In the genomic region with DNA sequence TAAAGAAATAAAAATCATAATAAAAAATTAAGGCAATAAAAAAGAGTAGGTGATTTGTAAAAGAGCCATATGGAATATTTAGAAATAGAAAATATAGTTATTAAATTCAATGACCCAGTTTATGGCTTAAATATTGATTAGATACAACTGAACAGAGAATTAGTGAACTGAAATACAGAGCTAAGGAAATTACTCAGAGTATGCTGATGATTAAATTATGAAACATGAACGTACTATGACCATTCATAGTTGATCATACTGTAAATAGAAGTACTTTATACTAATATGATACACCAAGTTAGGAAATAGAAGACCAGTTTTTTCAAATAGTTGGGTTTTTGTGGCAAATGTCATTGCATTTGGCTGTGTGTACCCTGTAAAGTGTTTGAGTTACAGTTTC, we compare ENCODE assay signal across 28 cellular contexts.
"Had no signal": no experiment of that assay in that cellular context is flagged by ENCODE, and none has a peak within 500 bp of the region (broad histone marks: within the 10 kb centered on the region; RNA-seq: fewer than 3 reads in every experiment).

No MANE protein-coding gene starts in this region.

- H3K36me3 ChIP-seq: adrenal gland, colonic mucosa, WERI-Rb-1 had no signal

- H3K27ac ChIP-seq: adrenal gland, body of pancreas, colonic mucosa, WERI-Rb-1 had no signal

- H3K27me3 ChIP-seq: adrenal gland, body of pancreas, colonic mucosa had no signal

- ATAC-seq: activated CD4-positive, CD25-positive, alpha-beta regulatory T cell treated with anti-CD3 and anti-CD28 coated beads, Interleukin-2, amount 50 U/mL, for 24 hours; activated CD8-positive, alpha-beta T cell treated with anti-CD3 and anti-CD28 coated beads for 36 hours; activated T-cell treated with anti-CD3 and anti-CD28 coated beads, Interleukin-2, amount 50 U/mL, for 4 hours; activated T-helper 17 cell treated with anti-CD3 and anti-CD28 coated beads, Interleukin-2, amount 50 U/mL, for 72 hours; body of pancreas; esophagus mucosa; T-helper 17 cell had no signal

- FAIRE-seq: frontal cortex had no signal

- H3K9me3 ChIP-seq: body of pancreas, colonic mucosa had no signal

- DNase-seq: activated B cell treated with CpG ODN at 0.5 μM for 24 hours; activated CD4-positive, alpha-beta T cell treated with anti-CD3 and anti-CD28 coated beads for 48 hours; activated CD4-positive, alpha-beta T cell treated with anti-CD3 and anti-CD28 coated beads, Interleukin-2, amount 50 U/mL, for 1 hour; activated CD4-positive, alpha-beta T cell treated with anti-CD3 and anti-CD28 coated beads, Interleukin-2, amount 50 U/mL, for 48 hours; activated CD8-positive, alpha-beta memory T cell treated with anti-CD3 and anti-CD28 coated beads for 24 hours; activated CD8-positive, alpha-beta T cell treated with anti-CD3 and anti-CD28 coated beads for 36 hours; activated effector memory CD4-positive, alpha-beta T cell treated with Interleukin-2 at 50 U/mL for 16 hours; activated gamma-delta T cell treated with Interleukin-2 at 50 U/mL for 16 hours; activated naive CD4-positive, alpha-beta T cell treated with anti-CD3 and anti-CD28 coated beads, Interleukin-2, amount 50 U/mL, for 16 hours; activated naive CD4-positive, alpha-beta T cell treated with Interleukin-2 at 50 U/mL for 16 hours; activated T-cell treated with anti-CD3 and anti-CD28 coated beads, Interleukin-2, amount 50 U/mL, for 4 hours; adrenal gland; amygdala; aorta; body of pancreas; central memory CD4-positive, alpha-beta T cell; cerebellar nuclear complex; colonic mucosa; effector CD8-positive, alpha-beta T cell; foreskin fibroblast; head of caudate nucleus; T-helper 17 cell; T1000; WERI-Rb-1 had no signal

- H3K4me3 ChIP-seq: adrenal gland, body of pancreas, colonic mucosa had no signal

- H3K4me1 ChIP-seq: adrenal gland, body of pancreas, colonic mucosa had no signal
